Comparison of ENCODE assay signal across 27 cellular contexts in the genomic region with DNA sequence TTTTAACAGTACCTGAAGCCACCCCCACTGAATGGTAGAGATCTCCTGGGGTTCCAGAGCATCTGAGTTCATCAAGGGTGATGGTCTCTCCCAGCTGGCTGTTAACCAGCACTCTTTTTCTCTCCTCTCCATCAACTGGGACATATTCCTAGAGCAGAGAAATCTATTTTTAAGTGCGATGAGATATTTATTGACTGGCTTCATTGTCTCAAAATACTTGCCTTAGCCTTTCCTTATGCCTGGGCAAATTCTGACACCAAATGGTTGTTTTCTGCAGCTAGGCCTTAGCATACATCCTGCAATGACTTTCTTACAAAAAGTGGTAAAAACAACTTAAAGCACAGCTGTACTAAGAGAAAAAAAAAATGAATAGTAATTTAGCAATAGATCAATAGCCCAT. TPM values are rescaled to one million over a fixed set of nuclear protein-coding genes. Genes with fewer than 3 reads are reported as not detected.
"Had no signal": no experiment of that assay in that cellular context is flagged by ENCODE, and none has a peak within 500 bp of the region (broad histone marks: within the 10 kb centered on the region; RNA-seq: fewer than 3 reads in every experiment).

No MANE protein-coding gene starts in this region.

- H3K9me3 ChIP-seq: colonic mucosa, esophagus muscularis mucosa, esophagus squamous epithelium, gastrocnemius medialis, gastroesophageal sphincter, heart left ventricle had no signal

- H3K36me3 ChIP-seq: colonic mucosa, esophagus squamous epithelium, gastrocnemius medialis, gastroesophageal sphincter had no signal

- H3K27me3 ChIP-seq: colonic mucosa, dorsolateral prefrontal cortex, esophagus muscularis mucosa, esophagus squamous epithelium, foreskin keratinocyte, gastrocnemius medialis, gastroesophageal sphincter, heart left ventricle had no signal

- H3K27ac ChIP-seq: colonic mucosa, coronary artery, dorsolateral prefrontal cortex, epithelial cell of prostate, esophagus muscularis mucosa, esophagus squamous epithelium, foreskin keratinocyte, gastrocnemius medialis, gastroesophageal sphincter, heart left ventricle had no signal

- FAIRE-seq: colon, endometrium, endothelial cell of umbilical vein, frontal cortex had no signal

- ATAC-seq: effector memory CD8-positive, alpha-beta T cell; esophagus mucosa; foreskin keratinocyte; gastrocnemius medialis; gastroesophageal sphincter had no signal

- H3K4me3 ChIP-seq: colonic mucosa, coronary artery, dorsolateral prefrontal cortex, esophagus muscularis mucosa, esophagus squamous epithelium, gastrocnemius medialis, gastroesophageal sphincter, heart left ventricle had no signal

- DNase-seq: colonic mucosa; cortex of kidney; dermis blood vessel endothelial cell; dorsolateral prefrontal cortex; effector CD4-positive, alpha-beta T cell; effector CD8-positive, alpha-beta T cell; effector memory CD4-positive, alpha-beta T cell; effector memory CD8-positive, alpha-beta T cell; endodermal cell; erythroblast; esophagus squamous epithelium; foreskin fibroblast; foreskin keratinocyte; foreskin melanocyte; gastrocnemius medialis; glutamatergic neuron; head of caudate nucleus; heart left ventricle had no signal

- H3K4me1 ChIP-seq: colonic mucosa, esophagus squamous epithelium, foreskin keratinocyte had no signal

RNA-seq across cellular contexts. Expression of gene NOSTRIN, which starts 19.6 kb away (rescaled TPM):
- total RNA-seq: foreskin keratinocyte had no signal
- polyA plus RNA-seq: foreskin keratinocyte had no signal
